Comparison of ENCODE assay signal across 8 cellular contexts in genomic region chr12:101590383-101590782, GRCh38. TPM values are rescaled to one million over a fixed set of nuclear protein-coding genes. Genes with fewer than 3 reads are reported as not detected.
"Had no signal": no experiment of that assay in that cellular context is flagged by ENCODE, and none has a peak within 500 bp of the region (broad histone marks: within the 10 kb centered on the region; RNA-seq: fewer than 3 reads in every experiment).

No MANE protein-coding gene starts in this region.

- H3K4me3 Mint-ChIP-seq: GM23338 had no signal

- H3K27ac Mint-ChIP-seq: GM23338 had no signal

- H3K4me2 ChIP-seq: GM23338 had no signal

- H3K4me1 ChIP-seq: HAP-1 had no signal

- H3K9me3 ChIP-seq: HAP-1 had no signal

- H3K9me3 Mint-ChIP-seq: GM23338 had no signal

- H2AFZ ChIP-seq: GM23338 had no signal

- FAIRE-seq: HTR-8/SVneo, K562 had no signal

- H3K4me3 ChIP-seq: GM23338, HAP-1, K562 had no signal

- DNase-seq: H7, IMR-90 had no signal

- H3K36me3 ChIP-seq: HAP-1 had no signal

RNA-seq across cellular contexts. Expression of gene MYBPC1, which starts 4.4 kb away (rescaled TPM):
- total RNA-seq: GM23338, H4, H7, HT-29, IMR-90, K562 had no signal
- polyA plus RNA-seq: IMR-90, K562 had no signal
